ENCODE assay signal across 15 cellular contexts in the genomic region with DNA sequence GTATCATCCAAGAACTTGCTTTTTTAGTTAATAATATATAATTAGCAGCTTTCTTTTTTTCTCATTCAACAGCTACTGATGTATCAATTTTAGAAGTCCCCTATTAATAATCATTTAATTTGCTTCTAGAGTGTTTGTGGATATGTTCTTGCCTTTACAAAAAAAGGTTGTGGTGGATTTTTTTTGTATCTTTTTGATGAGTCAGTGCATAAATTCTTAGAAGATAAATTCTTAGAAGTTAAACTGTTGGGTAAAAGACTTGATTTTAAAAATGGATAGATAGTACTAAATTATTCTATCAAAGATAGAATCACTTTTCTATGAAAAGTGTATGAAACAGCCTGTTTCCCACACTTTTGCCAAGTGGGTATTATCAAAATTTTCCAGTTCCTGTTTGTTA. TPM values are rescaled to one million over a fixed set of nuclear protein-coding genes. Genes with fewer than 3 reads are reported as not detected.
DNase-seq lines count a peak whose midpoint lies in the region; ATAC-seq, FAIRE-seq and TF ChIP-seq lines count a peak whose summit lies in the region.
"Had no signal": no experiment of that assay in that cellular context is flagged by ENCODE, and none has a peak within 500 bp of the region (broad histone marks: within the 10 kb centered on the region; RNA-seq: fewer than 3 reads in every experiment).

No MANE protein-coding gene starts in this region.

- H3K27me3 ChIP-seq in liver (ENCODE audit: control insufficient read depth in 4 of 4, insufficient read depth in 4 of 4, low read length in 3 of 4) (no peaks in the 10 kb centered on the region), HepG2 (ENCODE audit: control insufficient read depth in 1 of 2, insufficient read depth in 2 of 2, low read length in 2 of 2) (no peaks in the 10 kb centered on the region), SK-N-SH (ENCODE audit: insufficient read depth) (no peaks in the 10 kb centered on the region)
- H3K27me3 ChIP-seq: BLaER1 treated with 17β-estradiol and CSF1 and Interleukin-3, amounts not matched to agents 10 nM and 100 nM had no signal

- no peak for TF ChIP-seq POLR2A in HepG2 (IDR thresholded peaks at IDR 0.05; ENCODE audit: insufficient read depth in 1 of 2, low read depth in 2 of 2, low read length in 2 of 2)

- H3K36me3 ChIP-seq in liver (ENCODE audit: control insufficient read depth in 4 of 4, insufficient read depth in 3 of 4, low read depth in 1 of 4, low read length in 3 of 4) (no peaks in the 10 kb centered on the region), HepG2 (replicated peaks in 1 of 2; ENCODE audit: control insufficient read depth in 1 of 2, insufficient read depth in 2 of 2, low read length in 2 of 2) (no peaks in the 10 kb centered on the region), SK-N-SH (replicated peaks in 1 of 2; ENCODE audit: control insufficient read depth in 1 of 2, insufficient read depth in 2 of 2, low read length in 1 of 2) (no peaks in the 10 kb centered on the region)

- no peak overlapping the region for H3K4me3 Mint-ChIP-seq in stimulated activated effector memory CD8-positive, alpha-beta T cell treated with anti-CD3 and anti-CD28 coated beads, Interleukin-12 subunit alpha, Interleukin-12 subunit beta, amount 100 ng/mL, for 72 hours
- H3K4me3 Mint-ChIP-seq: CD4-positive, CD25-positive, alpha-beta regulatory T cell; GM23338 had no signal

- ATAC-seq in HepG2 (no peak), GM18909 (IDR thresholded peaks at IDR 0.05; ENCODE audit: poor library complexity, unreplicated experiment) (no peak)
- no peak for ATAC-seq in stimulated activated effector memory CD8-positive, alpha-beta T cell treated with anti-CD3 and anti-CD28 coated beads, Interleukin-12 subunit alpha, Interleukin-12 subunit beta, amount 100 ng/mL, for 72 hours
- ATAC-seq: GM12878, GM23338 had no signal

- no peaks in the 10 kb centered on the region for H3K9me2 ChIP-seq in SK-N-SH

- no peak for TF ChIP-seq RAD21 in liver (IDR thresholded peaks at IDR 0.05)
- TF ChIP-seq RAD21 in HepG2 (CRISPR knock-in tag; IDR thresholded peaks at IDR 0.05): no peak
- TF ChIP-seq RAD21 in SK-N-SH (IDR thresholded peaks at IDR 0.05; ENCODE audit: low read length): no peak

- peaks cover 21% of the 10 kb centered on the region for H3K9me3 Mint-ChIP-seq in stimulated activated effector memory CD8-positive, alpha-beta T cell treated with anti-CD3 and anti-CD28 coated beads, Interleukin-12 subunit alpha, Interleukin-12 subunit beta, amount 100 ng/mL, for 72 hours
- H3K9me3 Mint-ChIP-seq: GM23338 had no signal

- FAIRE-seq in HepG2 (lab: Jason Lieb, UNC) (no peak), RCC 7860 (lab: Jason Lieb, UNC) (peak; percentile 64)
- FAIRE-seq: GM12878, GM18507 had no signal

- POLR2A ChIA-PET in HepG2 (lab: Yijun Ruan, JAX): interaction anchor here (1.1 kb wide), 1 partner anchor 12 kb away, joined by 8 read pairs; a partner anchor contains a TSS
- POLR2A ChIA-PET in SK-N-SH (lab: Yijun Ruan, JAX): no interaction called here

- H3K9ac ChIP-seq in liver (ENCODE audit: low read depth in 1 of 2, low read length in 2 of 2): peak overlapping the region; percentile 15 to 61
- no peak overlapping the region for H3K9ac ChIP-seq in HepG2 (ENCODE audit: insufficient read depth, low read depth, low read length)
- H3K9ac ChIP-seq in SK-N-SH: no peak overlapping the region
- H3K9ac ChIP-seq: BLaER1 treated with 17β-estradiol and CSF1 and Interleukin-3, amounts not matched to agents 10 nM and 100 nM had no signal

- H3K4me2 ChIP-seq in HepG2 (ENCODE audit: low read depth, low read length): no peak overlapping the region
- H3K4me2 ChIP-seq in SK-N-SH: no peak overlapping the region

- H3K4me1 Mint-ChIP-seq in stimulated activated effector memory CD8-positive, alpha-beta T cell treated with anti-CD3 and anti-CD28 coated beads, Interleukin-12 subunit alpha, Interleukin-12 subunit beta, amount 100 ng/mL, for 72 hours: peaks cover 8% of the 10 kb centered on the region

- CTCF ChIA-PET in HepG2 (lab: Yijun Ruan, JAX; ENCODE audit: low intra/inter-chr PET ratio, low total read pairs) (no interaction called here), SK-N-SH (lab: Yijun Ruan, JAX) (no interaction called here)

- H3K36me3 Mint-ChIP-seq in stimulated activated effector memory CD8-positive, alpha-beta T cell treated with anti-CD3 and anti-CD28 coated beads, Interleukin-12 subunit alpha, Interleukin-12 subunit beta, amount 100 ng/mL, for 72 hours: no peaks in the 10 kb centered on the region

- BruUV-seq in HepG2 (replicated peaks; lab: Mats Ljungman, UMichigan): no TSS peak

- no peaks in the 10 kb centered on the region for H3F3A ChIP-seq in SK-N-SH (replicated peaks; ENCODE audit: insufficient read depth)

- H3K27ac Mint-ChIP-seq in stimulated activated effector memory CD8-positive, alpha-beta T cell treated with anti-CD3 and anti-CD28 coated beads, Interleukin-12 subunit alpha, Interleukin-12 subunit beta, amount 100 ng/mL, for 72 hours: peak overlapping the region; percentile 76
- H3K27ac Mint-ChIP-seq: CD4-positive, CD25-positive, alpha-beta regulatory T cell had no signal

- no peak overlapping the region for H3K4me3 ChIP-seq in liver (ENCODE audit: low read depth in 1 of 3, low read length in 3 of 3)
- H3K4me3 ChIP-seq in HepG2 (replicated peaks in 1 of 3; ENCODE audit: insufficient read depth in 1 of 3, low read depth in 2 of 3, low read length in 3 of 3): no peak overlapping the region
- no peak overlapping the region for H3K4me3 ChIP-seq in SK-N-SH (ENCODE audit: low read depth in 2 of 2, low read length in 1 of 2)
- H3K4me3 ChIP-seq: BLaER1 treated with 17β-estradiol and CSF1 and Interleukin-3, amounts not matched to agents 10 nM and 100 nM; GM12878; GM23338 had no signal

- in situ Hi-C loops in HepG2 (cut with HindIII; ENCODE audit: extremely low pct_ligation_motif_present, low pct_unique_long_range_greater_than_20kb): no loop called here

- TF ChIP-seq CTCF in liver (IDR thresholded peaks at IDR 0.05; ENCODE audit: low read depth, low read length, missing input control) (no peak), HepG2 (CRISPR knock-in tag; IDR thresholded peaks at IDR 0.05) (no peak), SK-N-SH (IDR thresholded peaks at IDR 0.05) (no peak)

- peak overlapping the region; percentile 53 to 64 for H3K27ac ChIP-seq in liver (ENCODE audit: low read depth in 1 of 2, low read length in 2 of 2)
- no peak overlapping the region for H3K27ac ChIP-seq in HepG2 (ENCODE audit: extremely low read length, insufficient read depth, low read length)
- H3K27ac ChIP-seq in SK-N-SH (ENCODE audit: low read depth in 2 of 2, low read length in 1 of 2): no peak overlapping the region
- H3K27ac ChIP-seq: BLaER1 treated with 17β-estradiol and CSF1 and Interleukin-3, amounts not matched to agents 10 nM and 100 nM had no signal

- no peaks in the 10 kb centered on the region for H3K79me2 ChIP-seq in HepG2 (ENCODE audit: insufficient read depth, low read length)
- H3K79me2 ChIP-seq in SK-N-SH (ENCODE audit: insufficient read depth): no peaks in the 10 kb centered on the region

- intact Hi-C loops in HepG2 (cut with micrococcal nuclease; ENCODE audit: unreplicated experiment): no loop called here

- H2AFZ ChIP-seq in HepG2 (ENCODE audit: low read length): no peak overlapping the region
- H2AFZ ChIP-seq in SK-N-SH (ENCODE audit: low read depth): no peak overlapping the region
- H2AFZ ChIP-seq: GM23338 had no signal

- no peak for DNase-seq in HepG2 (ENCODE audit: low spot score)
- no peak for DNase-seq in RCC 7860 (ENCODE audit: low spot score)
- peak; percentile 17 for DNase-seq in fibroblast of peridontal ligament (ENCODE audit: extremely low read depth)
- no peak for DNase-seq in stimulated activated effector memory CD8-positive, alpha-beta T cell treated with anti-CD3 and anti-CD28 coated beads, Interleukin-12 subunit alpha, Interleukin-12 subunit beta, amount 100 ng/mL, for 72 hours (ENCODE audit: low spot score in 2 of 2)
- no peak for DNase-seq in SK-N-SH
- DNase-seq in islet precursor cell: no peak
- DNase-seq: ACHN, H7 had no signal

- TF ChIP-seq EP300 in HepG2 (IDR thresholded peaks at IDR 0.05; ENCODE audit: low read depth in 2 of 2, low read length in 2 of 2): no peak
- no peak for TF ChIP-seq EP300 in HepG2 (CRISPR knock-in tag; IDR thresholded peaks at IDR 0.05; ENCODE audit: borderline replicate concordance)
- no peak for TF ChIP-seq EP300 in SK-N-SH (IDR thresholded peaks at IDR 0.05; ENCODE audit: borderline replicate concordance in 1 of 2, low read depth in 1 of 2, low read length in 1 of 2)

- H4K20me1 ChIP-seq in HepG2 (ENCODE audit: insufficient read depth, low read length) (no peaks in the 10 kb centered on the region), SK-N-SH (ENCODE audit: insufficient read depth) (no peaks in the 10 kb centered on the region)
- H4K20me1 ChIP-seq: BLaER1 treated with 17β-estradiol and CSF1 and Interleukin-3, amounts not matched to agents 10 nM and 100 nM had no signal

- H3K4me1 ChIP-seq in liver (ENCODE audit: control insufficient read depth in 4 of 4, insufficient read depth in 4 of 4, low read length in 3 of 4) (peaks cover 0 to 18% (median 7%) of the 10 kb centered on the region in 4 donors), HepG2 (ENCODE audit: insufficient read depth, low read length) (peaks cover 15% of the 10 kb centered on the region), SK-N-SH (ENCODE audit: control insufficient read depth in 1 of 2, insufficient read depth in 2 of 2, low read depth in 1 of 2, low read length in 1 of 2) (no peaks in the 10 kb centered on the region; a peak in 1 of 4 replicates)
- H3K4me1 ChIP-seq: BLaER1 treated with 17β-estradiol and CSF1 and Interleukin-3, amounts not matched to agents 10 nM and 100 nM had no signal

- H3K9me3 ChIP-seq in liver (ENCODE audit: control insufficient read depth in 4 of 4, low read length in 3 of 4) (no peaks in the 10 kb centered on the region), HepG2 (ENCODE audit: low read length) (peaks cover 9% of the 10 kb centered on the region), SK-N-SH (no peaks in the 10 kb centered on the region; the same call in 1 of the 2 replicates)

RNA-seq across cellular contexts. Expression of a gene that starts 11.9 kb away (rescaled TPM):
- total RNA-seq in liver (10 to 100 TPM; 16.0 to 67.0 TPM), HepG2 (2016; rRNA removed; fragmentation: Illumina TruSeq; extraction: Trizol) (15.7 and 20.0 TPM in 2 replicates)
- polyA plus RNA-seq in liver (10 to 100 TPM; 33.8 to 53.0 TPM), HepG2 (2011; rRNA removed) (25.6 and 27.5 TPM in 2 replicates), SK-N-SH (2012; rRNA removed) (10.3 and 13.3 TPM in 2 replicates)
- 59.4 and 62.1 TPM in 2 replicates for total RNA-seq in HepG2 (2016; cell fraction: cytosol; rRNA removed; fragmentation: Illumina TruSeq; extraction: Trizol; ENCODE audit: low read depth)
- total RNA-seq in HepG2 (2016; cell fraction: insoluble cytoplasmic fraction; rRNA removed; fragmentation: Illumina TruSeq; extraction: Trizol): 16.5 and 19.6 TPM in 2 replicates
- 19.5 and 21.4 TPM in 2 replicates for total RNA-seq in HepG2 (2016; cell fraction: membrane; rRNA removed; fragmentation: Illumina TruSeq; extraction: Trizol)
- 16.9 and 19.5 TPM in 2 replicates for total RNA-seq in HepG2 (2016; cell fraction: nucleus; rRNA removed; fragmentation: Illumina TruSeq; extraction: Trizol)
- 26.7 and 28.9 TPM in 2 replicates for polyA plus RNA-seq in HepG2 (2011; cell fraction: cytosol; rRNA removed)
- polyA plus RNA-seq in HepG2 (2011; cell fraction: nucleus; rRNA removed): 13.2 and 13.8 TPM in 2 replicates
- 19.3 and 23.4 TPM in 2 replicates for polyA plus RNA-seq in HepG2 (2012)
- polyA plus RNA-seq in HepG2 (2016; cell fraction: cytosol; fragmentation: Illumina TruSeq; extraction: Trizol; ENCODE audit: low read depth): 6.2 and 8.4 TPM in 2 replicates
- 13.0 and 14.8 TPM in 2 replicates for polyA plus RNA-seq in HepG2 (2016; cell fraction: insoluble cytoplasmic fraction; fragmentation: Illumina TruSeq; extraction: Trizol; ENCODE audit: low read depth)
- 9.0 and 11.2 TPM in 2 replicates for polyA plus RNA-seq in HepG2 (2016; cell fraction: membrane; fragmentation: Illumina TruSeq; extraction: Trizol; ENCODE audit: low read depth)
- polyA plus RNA-seq in HepG2 (2016; cell fraction: nucleus; fragmentation: Illumina TruSeq; extraction: Trizol; ENCODE audit: insufficient read depth, low read depth): 7.0 and 8.3 TPM in 2 replicates
- polyA minus RNA-seq in HepG2 (2011; rRNA and poly(A)+ RNA removed; ENCODE audit: low replicate concordance): 11.3 and 53.1 TPM in 2 replicates
- 9.6 and 14.5 TPM in 2 replicates for polyA minus RNA-seq in HepG2 (2011; cell fraction: cytosol; rRNA and poly(A)+ RNA removed)
- 62.8 and 75.2 TPM in 2 replicates for polyA minus RNA-seq in HepG2 (2011; cell fraction: nucleus; rRNA and poly(A)+ RNA removed)
- polyA plus RNA-seq in SK-N-SH (2012; cell fraction: cytosol; rRNA removed): 10.1 and 11.0 TPM in 2 replicates
- 6.0 and 9.4 TPM in 2 replicates for polyA plus RNA-seq in SK-N-SH (2012; cell fraction: nucleus; rRNA removed)

Comparison
In these comparisons a context has a peak if more than half of its experiments do, and no peak if none do; other contexts are left out.
1. H3K27ac ChIP-seq: peak in liver (2 of 2); none in HepG2 (single experiment) and SK-N-SH (0 of 2).
2. H3K9ac ChIP-seq: peak in liver (2 of 2); none in HepG2 (single experiment) and SK-N-SH (single experiment).